ENCODE assay signal across 7 cellular contexts in genomic region chr6:35332074-35332887, GRCh38. TPM values are rescaled to one million over a fixed set of nuclear protein-coding genes. Genes with fewer than 3 reads are reported as not detected.
DNase-seq lines count a peak whose midpoint lies in the region; ATAC-seq and TF ChIP-seq lines count a peak whose summit lies in the region.
"Not testable (repeated sequence)": the region's sequence is repeated elsewhere in the genome, so short reads cannot be mapped to it uniquely, and the experiment has no call there.

No MANE protein-coding gene starts in this region.

- not testable (repeated sequence) for H3K9ac ChIP-seq in PC-3 (ENCODE audit: low read length)

- peaks cover 24% of the 10 kb centered on the region for H3K4me1 Mint-ChIP-seq in activated CD4-positive, alpha-beta T cell treated with anti-CD3 and anti-CD28 coated beads for 36 hours
- H3K4me1 Mint-ChIP-seq in activated naive CD4-positive, alpha-beta T cell treated with anti-CD3 and anti-CD28 coated beads, Interleukin-2, amount 10 ng/mL, durations not matched to agents 7 days and 5 days: peaks cover 32% of the 10 kb centered on the region

- not testable (repeated sequence) for H3K4me3 ChIP-seq in PC-3 (ENCODE audit: low read length); left ventricle myocardium inferior; spleen

- DNase-seq in NCI-H1436 (lab: John Stamatoyannopoulos, UW) (peak; percentile 64), PC-3 (peak; percentile 80), spleen (peak; percentile 79)
- peak; percentile 73 for DNase-seq in activated CD4-positive, alpha-beta T cell treated with anti-CD3 and anti-CD28 coated beads for 36 hours
- DNase-seq in activated naive CD4-positive, alpha-beta T cell treated with anti-CD3 and anti-CD28 coated beads, Interleukin-2, amount 10 ng/mL, durations not matched to agents 7 days and 5 days: peak; percentile 77
- not testable (repeated sequence) for DNase-seq in left ventricle myocardium inferior

- H3K9me2 ChIP-seq in PC-3 (replicated peaks; ENCODE audit: low read length): not testable (repeated sequence)

- H3K36me3 Mint-ChIP-seq in activated CD4-positive, alpha-beta T cell treated with anti-CD3 and anti-CD28 coated beads for 36 hours (ENCODE audit: low read depth): not testable (repeated sequence)
- peaks cover 40% of the 10 kb centered on the region for H3K36me3 Mint-ChIP-seq in activated naive CD4-positive, alpha-beta T cell treated with anti-CD3 and anti-CD28 coated beads, Interleukin-2, amount 10 ng/mL, durations not matched to agents 7 days and 5 days

- H3K9me3 Mint-ChIP-seq in activated CD4-positive, alpha-beta T cell treated with anti-CD3 and anti-CD28 coated beads for 36 hours (ENCODE audit: low read depth): not testable (repeated sequence)
- H3K9me3 Mint-ChIP-seq in activated naive CD4-positive, alpha-beta T cell treated with anti-CD3 and anti-CD28 coated beads, Interleukin-2, amount 10 ng/mL, durations not matched to agents 7 days and 5 days: peaks cover 24% of the 10 kb centered on the region

- H3K4me1 ChIP-seq in PC-3 (ENCODE audit: insufficient read depth, low read length); left ventricle myocardium inferior: not testable (repeated sequence)
- peaks cover 0 to 13% (median 8%) of the 10 kb centered on the region in 6 donors for H3K4me1 ChIP-seq in spleen

- ATAC-seq in PC-3: peak; percentile 89
- ATAC-seq in activated CD4-positive, alpha-beta T cell treated with anti-CD3 and anti-CD28 coated beads for 36 hours: peak; percentile 76

- BruUV-seq in PC-3 (replicated peaks; lab: Mats Ljungman, UMichigan): not testable (repeated sequence)

- H3K27ac Mint-ChIP-seq in activated CD4-positive, alpha-beta T cell treated with anti-CD3 and anti-CD28 coated beads for 36 hours: not testable (repeated sequence)
- peak overlapping the region; percentile 19 for H3K27ac Mint-ChIP-seq in activated naive CD4-positive, alpha-beta T cell treated with anti-CD3 and anti-CD28 coated beads, Interleukin-2, amount 10 ng/mL, durations not matched to agents 7 days and 5 days

- H3K36me3 ChIP-seq in PC-3 (ENCODE audit: low read depth, low read length); left ventricle myocardium inferior; spleen: not testable (repeated sequence)

- not testable (repeated sequence) for H3K27ac ChIP-seq in PC-3 (ENCODE audit: low read length); left ventricle myocardium inferior (replicated peaks)
- peak overlapping the region in 1 of 8 donors; percentile 9 for H3K27ac ChIP-seq in spleen

- POLR2A ChIA-PET in PC-3 (lab: Charles Lee; ENCODE audit: unreplicated experiment): not testable (repeated sequence)
- POLR2A ChIA-PET in activated CD4-positive, alpha-beta T cell treated with anti-CD3 and anti-CD28 coated beads for 36 hours (lab: Charles Lee): interaction anchor here (0.9 kb wide), 1 partner anchor 29 kb away, joined by 3 read pairs; no protein-coding TSS in a partner anchor

- H3K79me2 ChIP-seq in PC-3 (ENCODE audit: low read length): not testable (repeated sequence)

- TF ChIP-seq POLR2A in spleen (IDR thresholded peaks at IDR 0.05): not testable (repeated sequence)

- not testable (repeated sequence) for H4K20me1 ChIP-seq in PC-3 (ENCODE audit: low read length)

- TF ChIP-seq CTCF in GM12872 (IDR thresholded peaks at IDR 0.05; ENCODE audit: insufficient read depth, low read depth, low read length) (peak; percentile 18; the same call in 1 of the 3 replicates), PC-3 (conservative IDR thresholded peaks at IDR 0.05; ENCODE audit: low read depth, low read length) (peak; percentile 29; the same call in 1 of the 2 replicates), left ventricle myocardium inferior (IDR thresholded peaks at IDR 0.05; ENCODE audit: borderline replicate concordance) (peak; percentile 23), spleen (IDR thresholded peaks at IDR 0.05 in 8 of 11, conservative IDR thresholded peaks at IDR 0.05 in 3 of 11) (peak in 3 of 11 experiments; percentile 10 to 22 (median 16))

- not testable (repeated sequence) for H2AFZ ChIP-seq in PC-3 (ENCODE audit: low read length)

- not testable (repeated sequence) for H3K27me3 Mint-ChIP-seq in activated CD4-positive, alpha-beta T cell treated with anti-CD3 and anti-CD28 coated beads for 36 hours
- H3K27me3 Mint-ChIP-seq in activated naive CD4-positive, alpha-beta T cell treated with anti-CD3 and anti-CD28 coated beads, Interleukin-2, amount 10 ng/mL, durations not matched to agents 7 days and 5 days: peaks cover 19% of the 10 kb centered on the region

- not testable (repeated sequence) for H3K27me3 ChIP-seq in PC-3 (ENCODE audit: low read length); left ventricle myocardium inferior (ENCODE audit: low read depth); spleen (replicated peaks in 1 of 7)

- CTCF ChIA-PET in PC-3 (lab: Charles Lee): interaction anchor here (0.6 to 1.7 kb wide), 5 partner anchors 9 to 117 kb away, joined by 4 to 9 read pairs (median 5); no protein-coding TSS in a partner anchor
- CTCF ChIA-PET in activated CD4-positive, alpha-beta T cell treated with anti-CD3 and anti-CD28 coated beads for 36 hours (lab: Charles Lee): interaction anchor here (0.7 to 18.7 kb wide), 11 partner anchors 9 to 121 kb away, joined by 3 to 277 read pairs (median 4); partner anchors contain the start of gene DEF6
- CTCF ChIA-PET in activated naive CD4-positive, alpha-beta T cell treated with anti-CD3 and anti-CD28 coated beads, Interleukin-2, amount 10 ng/mL, durations not matched to agents 7 days and 5 days (lab: Charles Lee): interaction anchor here (0.7 to 8.9 kb wide), 5 partner anchors 10 to 115 kb away, joined by 3 to 174 read pairs (median 3); partner anchors contain the start of gene DEF6

- H3F3A ChIP-seq in PC-3 (ENCODE audit: low read length, unreplicated experiment): not testable (repeated sequence)

- H3K4me2 ChIP-seq in PC-3 (ENCODE audit: low read length): 0 out of 2 replicates have a peak overlapping the region, but pooled peaks have one; percentile 1

- not testable (repeated sequence) for H3K4me3 Mint-ChIP-seq in activated CD4-positive, alpha-beta T cell treated with anti-CD3 and anti-CD28 coated beads for 36 hours; activated naive CD4-positive, alpha-beta T cell treated with anti-CD3 and anti-CD28 coated beads, Interleukin-2, amount 10 ng/mL, durations not matched to agents 7 days and 5 days

- not testable (repeated sequence) for H3K9me3 ChIP-seq in PC-3 (ENCODE audit: low read length); left ventricle myocardium inferior (replicated peaks); spleen

- 66 to 81% (median 77%) methylated on average over 6 to 9 of the region's 9 CpGs for WGBS in spleen, 5 donors

- intact Hi-C loops in PC-3 (cut with micrococcal nuclease); activated CD4-positive, alpha-beta T cell treated with anti-CD3 and anti-CD28 coated beads for 36 hours (cut with DNase I, micrococcal nuclease); left ventricle myocardium inferior (cut with micrococcal nuclease); spleen (cut with DNase I; ENCODE audit: low total_unique reads): not testable (repeated sequence)

RNA-seq across cellular contexts. Expression of gene PPARD, which starts 10.1 kb away (rescaled TPM):
- 24.5 and 26.2 TPM in 2 replicates for total RNA-seq in PC-3 (2014; rRNA removed)
- total RNA-seq in activated CD4-positive, alpha-beta T cell treated with anti-CD3 and anti-CD28 coated beads for 36 hours: 10 to 100 TPM; 16.5 to 19.2 TPM
- 14.9 TPM for total RNA-seq in left ventricle myocardium inferior
- 10 to 100 TPM; 24.5 to 37.4 (median 34.9) TPM for total RNA-seq in spleen
- 10 to 100 TPM in 2 of 3 donors, 1 to 10 TPM in 1; 9.4 to 16.8 (median 12.7) TPM for polyA plus RNA-seq in spleen

RNA-seq across cellular contexts. Expression of gene DEF6, which starts 34.7 kb away (rescaled TPM):
- total RNA-seq in PC-3 (2014; rRNA removed) (37.3 and 42.8 TPM in 2 replicates), left ventricle myocardium inferior (1.0 TPM), spleen (10 to 100 TPM; 57.9 to 89.0 (median 72.1) TPM)
- total RNA-seq in activated CD4-positive, alpha-beta T cell treated with anti-CD3 and anti-CD28 coated beads for 36 hours: 10 to 100 TPM; 74.1 to 86.6 TPM
- 100 to 1,000 TPM in 1 of 3 donors, 10 to 100 TPM in 2; 63.2 to 132 (median 74.3) TPM for polyA plus RNA-seq in spleen

Comparison
In these comparisons a context has a peak if more than half of its experiments do, and no peak if none do; other contexts are left out.
1. RNA of gene DEF6, which starts 34.7 kb away (total RNA-seq): 74.1 to 86.6 TPM in activated CD4-positive, alpha-beta T cell treated with anti-CD3 and anti-CD28 coated beads for 36 hours, 57.9 to 89.0 TPM in spleen and 37.3 to 42.8 TPM in PC-3; 1.0 TPM in left ventricle myocardium inferior (single experiment); every median in the first group is over 10 times any median in the second.